ENCODE assay signal across 12 cellular contexts in genomic region chrX:1486749-1487361, GRCh38. TPM values are rescaled to one million over a fixed set of nuclear protein-coding genes. Genes with fewer than 3 reads are reported as not detected.
DNase-seq lines count a peak whose midpoint lies in the region; ATAC-seq and TF ChIP-seq lines count a peak whose summit lies in the region.
"Had no signal": no experiment of that assay in that cellular context is flagged by ENCODE, and none has a peak within 500 bp of the region (broad histone marks: within the 10 kb centered on the region; RNA-seq: fewer than 3 reads in every experiment).

No MANE protein-coding gene starts in this region.

- H3K27me3 ChIP-seq in OCI-LY1 (ENCODE audit: insufficient read depth, low read length) (no peaks in the 10 kb centered on the region), sigmoid colon (peaks cover 0 to 8% (median 0%) of the 10 kb centered on the region in 3 donors)

- intact Hi-C loops in left ventricle myocardium superior (cut with micrococcal nuclease) (no loop called here), sigmoid colon (cut with DNase I) (no loop called here)

- TF ChIP-seq CTCF in OCI-LY1 (IDR thresholded peaks at IDR 0.05; ENCODE audit: low read length), result no peak
- no peak for TF ChIP-seq CTCF in sigmoid colon (IDR thresholded peaks at IDR 0.05)
- no peak for TF ChIP-seq CTCF in mesothelial cell of epicardium (IDR thresholded peaks at IDR 0.05; ENCODE audit: unreplicated experiment)
- no peak for TF ChIP-seq CTCF in HFFc6 (IDR thresholded peaks at IDR 0.05)

- no peaks in the 10 kb centered on the region for H4K20me1 ChIP-seq in OCI-LY1 (ENCODE audit: insufficient read depth, low read length)

- no peaks in the 10 kb centered on the region for H3K9me2 ChIP-seq in OCI-LY1 (ENCODE audit: low read depth, low read length)

- peak overlapping the region; percentile 16; the same call in 1 of the 2 replicates for H3K9ac ChIP-seq in OCI-LY1 (ENCODE audit: low read length)

- H3K27me3 Mint-ChIP-seq in mesothelial cell of epicardium (ENCODE audit: low read depth), result no peaks in the 10 kb centered on the region
- peaks cover 9% of the 10 kb centered on the region for H3K27me3 Mint-ChIP-seq in HFFc6 (ENCODE audit: insufficient read depth)

- H3K9me3 Mint-ChIP-seq in mesothelial cell of epicardium (peaks cover 5% of the 10 kb centered on the region), HFFc6 (peaks cover 25% of the 10 kb centered on the region)

- H3K79me2 ChIP-seq in OCI-LY1 (ENCODE audit: insufficient read depth, low read length), result 0 out of 2 replicates have a peak, but pooled peaks cover 6% of the 10 kb centered on the region

- TF ChIP-seq EP300 in sigmoid colon (IDR thresholded peaks at IDR 0.05), result peak in 2 of 4 donors; percentile 28 to 33

- H3F3A ChIP-seq in OCI-LY1 (ENCODE audit: insufficient read depth, low read length), result peaks cover 9% of the 10 kb centered on the region

- no peaks in the 10 kb centered on the region for H3K36me3 Mint-ChIP-seq in mesothelial cell of epicardium
- peaks cover 5% of the 10 kb centered on the region for H3K36me3 Mint-ChIP-seq in HFFc6 (ENCODE audit: low read depth)

- H3K4me1 Mint-ChIP-seq in mesothelial cell of epicardium (peaks cover 1% of the 10 kb centered on the region), HFFc6 (ENCODE audit: low read depth) (peaks cover 4% of the 10 kb centered on the region)

- no peak overlapping the region for H3K27ac Mint-ChIP-seq in mesothelial cell of epicardium
- H3K27ac Mint-ChIP-seq in HFFc6, result no peak overlapping the region

- H3K27ac ChIP-seq in OCI-LY1 (ENCODE audit: low read depth, low read length, poor library complexity, severe bottlenecking) (peak overlapping the region; percentile 90), sigmoid colon (peak overlapping the region in 1 of 4 donors; percentile 55), caudate nucleus (ENCODE audit: low read depth, low read length) (no peak overlapping the region)

- no peak overlapping the region for H3K4me3 ChIP-seq in OCI-LY1 (ENCODE audit: low read depth, low read length, poor library complexity, severe bottlenecking)
- no peak overlapping the region for H3K4me3 ChIP-seq in sigmoid colon

- DNase-seq in activated CD8-positive, alpha-beta memory T cell treated with anti-CD3 and anti-CD28 coated beads for 24 hours, result peak; percentile 49
- DNase-seq in left ventricle myocardium superior, result peak; percentile 63
- DNase-seq in sigmoid colon, result peak; percentile 58
- DNase-seq in mesothelial cell of epicardium (ENCODE audit: low spot score in 2 of 2, unreplicated experiment in 2 of 2), result no peak
- DNase-seq in caudate nucleus (lab: John Stamatoyannopoulos, UW), result no peak
- no peak for DNase-seq in HFFc6
- DNase-seq: DMS79; NCI-H1436 treated with DMSO at 0.1 percent for 48 hours; NK-92 treated with Interleukin-12 subunit alpha and Interleukin-12 subunit beta, amount 100 ng/mL, for 24 hours had no signal

- no peak overlapping the region for H2AFZ ChIP-seq in OCI-LY1 (ENCODE audit: low read length)

- H3K4me2 ChIP-seq in OCI-LY1 (ENCODE audit: low read length), result peak overlapping the region; percentile 32; the same call in 1 of the 2 replicates

- ATAC-seq in left ventricle myocardium superior, result peak; percentile 88
- no peak for ATAC-seq in HG03565 (IDR thresholded peaks at IDR 0.05; ENCODE audit: unreplicated experiment)

- H3K4me1 ChIP-seq in OCI-LY1 (ENCODE audit: insufficient read depth, low read length, severe bottlenecking), result peaks cover 57% of the 10 kb centered on the region
- H3K4me1 ChIP-seq in sigmoid colon, result no peaks in the 10 kb centered on the region

- no peak for TF ChIP-seq POLR2A in sigmoid colon (IDR thresholded peaks at IDR 0.05)

- H3K4me3 Mint-ChIP-seq in mesothelial cell of epicardium (no peak overlapping the region), HFFc6 (no peak overlapping the region)

- H3K36me3 ChIP-seq in OCI-LY1 (ENCODE audit: insufficient read depth, low read length) (peaks cover 75% of the 10 kb centered on the region), sigmoid colon (no peaks in the 10 kb centered on the region)

- WGBS in sigmoid colon, 2 donors, result 76 to 80% methylated on average over 18 of the region's 18 CpGs

- H3K9me3 ChIP-seq in OCI-LY1 (ENCODE audit: low read length), result no peaks in the 10 kb centered on the region
- H3K9me3 ChIP-seq in sigmoid colon, result peaks cover 0 to 1% (median 0%) of the 10 kb centered on the region in 4 donors

RNA-seq across cellular contexts. Expression of gene ASMTL, which starts 34.1 kb away (rescaled TPM):
- 34.3 TPM for total RNA-seq in left ventricle myocardium superior
- total RNA-seq in sigmoid colon, result 10 to 100 TPM; 20.8 to 30.6 (median 29.3) TPM
- 10 to 100 TPM; 11.8 to 24.0 (median 21.0) TPM for polyA plus RNA-seq in sigmoid colon
- 30.1 to 31.9 TPM (median 31.2 TPM) in 3 replicates for total RNA-seq in mesothelial cell of epicardium
- total RNA-seq in HFFc6 (2021; fragmentation: NEBNext Ultra II Directional; extraction: Animal tissue kit (Norgen Biotek cat#: 25700)), result 10 to 100 TPM; 26.8 to 35.1 (median 32.8) TPM

RNA-seq across cellular contexts. Expression of gene P2RY8, which starts 50.1 kb away (rescaled TPM):
- total RNA-seq in left ventricle myocardium superior, result 2.6 TPM
- total RNA-seq in sigmoid colon, result 1 to 10 TPM in 1 of 4 donors, under 1 TPM in 3; 0.28 to 1.8 (median 0.75) TPM
- polyA plus RNA-seq in sigmoid colon, result 10 to 100 TPM in 1 of 3 donors, under 1 TPM in 1, not detected in 1; 0.92 to 15.0 TPM
- not detected in 3 replicates for total RNA-seq in mesothelial cell of epicardium
- total RNA-seq in HFFc6 (2021; fragmentation: NEBNext Ultra II Directional; extraction: Animal tissue kit (Norgen Biotek cat#: 25700)), result not detected
- total RNA-seq: HT-29 had no signal

Comparison
In these comparisons a context has a peak if more than half of its experiments do, and no peak if none do; other contexts are left out.
1. DNase-seq: peak in activated CD8-positive, alpha-beta memory T cell treated with anti-CD3 and anti-CD28 coated beads for 24 hours (single experiment), left ventricle myocardium superior (single experiment) and sigmoid colon (single experiment); none in mesothelial cell of epicardium (0 of 2), caudate nucleus (0 of 61) and HFFc6 (single experiment).